25 cellular contexts compared by ENCODE assay signal in the genomic region with DNA sequence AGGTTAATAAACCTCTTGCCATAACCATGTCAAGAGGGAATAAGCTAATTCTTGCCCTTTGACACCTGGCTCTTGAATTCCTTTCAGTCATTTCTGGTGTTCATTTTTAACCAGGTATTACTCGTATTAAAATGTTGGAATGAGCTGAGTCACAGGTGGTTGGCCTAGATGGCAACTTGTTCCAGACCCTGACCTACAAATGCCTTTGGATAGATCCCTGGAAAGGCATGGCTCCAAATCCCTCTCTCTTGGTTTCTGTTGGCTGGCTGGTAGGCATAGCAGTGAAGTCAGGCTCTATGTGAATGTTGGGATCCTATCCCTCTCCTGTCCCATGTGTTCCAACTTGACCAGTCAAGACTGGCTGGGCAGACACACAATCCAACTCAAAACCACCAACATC.
"Had no signal": no experiment of that assay in that cellular context is flagged by ENCODE, and none has a peak within 500 bp of the region (broad histone marks: within the 10 kb centered on the region; RNA-seq: fewer than 3 reads in every experiment).

No MANE protein-coding gene starts in this region.

- H3K4me1 ChIP-seq: colonic mucosa, esophagus squamous epithelium, left lung, lower lobe of right lung had no signal

- H3K27me3 ChIP-seq: colonic mucosa, esophagus squamous epithelium, gastrocnemius medialis, heart right ventricle, left lung had no signal

- H3K27ac ChIP-seq: colonic mucosa, epithelial cell of prostate, esophagus squamous epithelium, gastrocnemius medialis, heart right ventricle, left lung, lower lobe of right lung had no signal

- FAIRE-seq: endometrium, islet of Langerhans, keratinocyte had no signal

- H3K36me3 ChIP-seq: colonic mucosa, esophagus squamous epithelium, gastrocnemius medialis, heart right ventricle, left lung, lower lobe of right lung had no signal

- H3K4me3 ChIP-seq: colonic mucosa, esophagus squamous epithelium, gastrocnemius medialis, heart right ventricle, left lung, lower lobe of right lung, mucosa of descending colon had no signal

- ATAC-seq: effector memory CD8-positive, alpha-beta T cell; esophagus mucosa; gastrocnemius medialis; heart right ventricle; left colon; left lung; left ventricle myocardium superior; lower lobe of right lung; mucosa of descending colon had no signal

- H3K9me3 ChIP-seq: colonic mucosa, esophagus squamous epithelium, gastrocnemius medialis had no signal

- DNase-seq: colonic mucosa; cortex of kidney; effector CD8-positive, alpha-beta T cell; effector memory CD8-positive, alpha-beta T cell; endodermal cell; erythroblast; esophagus squamous epithelium; foreskin fibroblast; foreskin melanocyte; gastrocnemius medialis; glutamatergic neuron; head of caudate nucleus; heart right ventricle; hippocampal formation; left colon; left lung; left ventricle myocardium superior; lower lobe of right lung; mesenchymal stem cell; mucosa of descending colon had no signal
